Comparison of ENCODE assay signal across 8 cellular contexts in genomic region chr15:52790166-52790708, GRCh38. TPM values are rescaled to one million over a fixed set of nuclear protein-coding genes. Genes with fewer than 3 reads are reported as not detected.
DNase-seq lines count a peak whose midpoint lies in the region; ATAC-seq and TF ChIP-seq lines count a peak whose summit lies in the region.

TSS of gene ONECUT1 (minus strand) at chr15:52790336. CDS start at chr15:52789884, 452 bp downstream.

- DNase-seq in NCI-H69 (lab: John Stamatoyannopoulos, UW) (peak; percentile 92), globus pallidus (ENCODE audit: low spot score) (peak; percentile 35), ovary (peak in 2 of 5 donors; percentile 39 to 56), GOT3 (lab: John Stamatoyannopoulos, UW) (no peak)
- DNase-seq in activated T-cell treated with anti-CD3 and anti-CD28 coated beads, Interleukin-2, amount 50 U/mL, for 48 hours = peak; percentile 75 to 80

- H3K27me3 ChIP-seq in ovary = no peaks in the 10 kb centered on the region

- ATAC-seq in GM19023 (IDR thresholded peaks at IDR 0.05; ENCODE audit: unreplicated experiment) (peak; percentile 73), HG03175 (IDR thresholded peaks at IDR 0.05; ENCODE audit: unreplicated experiment) (peak; percentile 67)

- no peak for TF ChIP-seq EP300 in ovary (IDR thresholded peaks at IDR 0.05)

- intact Hi-C loops in ovary (cut with DNase I) = no loop called here

- 0 to 1% (median 1%) methylated on average over 53 to 65 of the region's 65 CpGs for WGBS in ovary, 3 donors

- peak within 1 kb of the TSS; percentile 29 for H3K4me3 ChIP-seq in ovary

- TF ChIP-seq CTCF in C4-2B (conservative IDR thresholded peaks at IDR 0.05) (no peak), ovary (IDR thresholded peaks at IDR 0.05) (no peak)

- peaks cover 9% of the 10 kb centered on the region for H3K4me1 ChIP-seq in ovary (ENCODE audit: insufficient read depth)

- no peaks in the 10 kb centered on the region for H3K36me3 ChIP-seq in ovary

- TF ChIP-seq POLR2A in ovary (IDR thresholded peaks at IDR 0.05) = no peak

- H3K27ac ChIP-seq in C4-2B = peak within 1 kb of the TSS; percentile 47; the same call in 1 of the 2 replicates
- H3K27ac ChIP-seq in ovary = no peak within 1 kb of the TSS

- peaks cover 0 to 5% of the 10 kb centered on the region in 2 donors for H3K9me3 ChIP-seq in ovary

RNA-seq across cellular contexts. Expression of gene ONECUT1, which starts in this region (rescaled TPM):
- total RNA-seq in ovary = under 1 TPM in 1 of 7 donors, not detected in 6; 0.28 TPM
- polyA plus RNA-seq in ovary = not detected
